9 cellular contexts compared by ENCODE assay signal in genomic region chr2:237603718-237604362, GRCh38.
DNase-seq lines count a peak whose midpoint lies in the region; ATAC-seq and TF ChIP-seq lines count a peak whose summit lies in the region.
"Had no signal": no experiment of that assay in that cellular context is flagged by ENCODE, and none has a peak within 500 bp of the region (broad histone marks: within the 10 kb centered on the region; RNA-seq: fewer than 3 reads in every experiment).

No MANE protein-coding gene starts in this region.

- H3K27me3 ChIP-seq in NT2/D1 (ENCODE audit: insufficient read depth, insufficient read length): no peaks in the 10 kb centered on the region

- TF ChIP-seq CTCF in coronary artery (IDR thresholded peaks at IDR 0.05): no peak

- H3K9me3 Mint-ChIP-seq in activated naive CD4-positive, alpha-beta T cell treated with anti-CD3 and anti-CD28 coated beads, Interleukin-2, amount 50 U/mL, for 24 hours: no peaks in the 10 kb centered on the region

- H3K4me3 Mint-ChIP-seq in activated naive CD4-positive, alpha-beta T cell treated with anti-CD3 and anti-CD28 coated beads, Interleukin-2, amount 50 U/mL, for 24 hours: peak overlapping the region; percentile 72

- H3K27ac ChIP-seq in coronary artery: peak overlapping the region in 1 of 2 donors; percentile 53

- H3K9ac ChIP-seq in NT2/D1 (ENCODE audit: insufficient read length, low read depth): peak overlapping the region; percentile 53

- no peak overlapping the region for H3K4me3 ChIP-seq in NT2/D1 (ENCODE audit: insufficient read length, low read depth)
- no peak overlapping the region for H3K4me3 ChIP-seq in coronary artery
- H3K4me3 ChIP-seq: K562 had no signal

- no peaks in the 10 kb centered on the region for H3K27me3 Mint-ChIP-seq in activated naive CD4-positive, alpha-beta T cell treated with anti-CD3 and anti-CD28 coated beads, Interleukin-2, amount 50 U/mL, for 24 hours

- H3K9me3 ChIP-seq in NT2/D1 (ENCODE audit: insufficient read depth, low read length): peaks cover 13% of the 10 kb centered on the region; the same call in 1 of the 2 replicates

- H3K4me1 Mint-ChIP-seq in activated naive CD4-positive, alpha-beta T cell treated with anti-CD3 and anti-CD28 coated beads, Interleukin-2, amount 50 U/mL, for 24 hours: peaks cover 31% of the 10 kb centered on the region

- peak; percentile 58 for ATAC-seq in GM19438 (IDR thresholded peaks at IDR 0.05; ENCODE audit: low read depth, unreplicated experiment)
- ATAC-seq in HG03520 (IDR thresholded peaks at IDR 0.05; ENCODE audit: unreplicated experiment): no peak
- ATAC-seq: K562 had no signal

- no peaks in the 10 kb centered on the region for H3K36me3 Mint-ChIP-seq in activated naive CD4-positive, alpha-beta T cell treated with anti-CD3 and anti-CD28 coated beads, Interleukin-2, amount 50 U/mL, for 24 hours

- DNase-seq in NT2/D1 (ENCODE audit: low read depth, low spot score) (peak; percentile 68), iPS-NIHi7 (ENCODE audit: extremely low spot score) (peak; percentile 44), coronary artery (ENCODE audit: low spot score) (no peak), SIG-M5 treated with dmso at 0.1 percent for 504 hours (lab: John Stamatoyannopoulos, UW; ENCODE audit: unreplicated experiment) (no peak)
- peak; percentile 19 to 49 for DNase-seq in stimulated activated CD4-positive, alpha-beta T cell treated with anti-CD3 and anti-CD28 coated beads, Interleukin-2, amount 100 ng/mL, for 24 hours

- no peaks in the 10 kb centered on the region for H3K36me3 ChIP-seq in NT2/D1 (ENCODE audit: insufficient read depth, insufficient read length, low read length)

- H3K27ac Mint-ChIP-seq in activated naive CD4-positive, alpha-beta T cell treated with anti-CD3 and anti-CD28 coated beads, Interleukin-2, amount 50 U/mL, for 24 hours: peak overlapping the region; percentile 88

- H3K4me1 ChIP-seq in NT2/D1 (ENCODE audit: insufficient read depth, insufficient read length): peaks cover 16% of the 10 kb centered on the region

Comparison
In these comparisons a context has a peak if more than half of its experiments do, and no peak if none do; other contexts are left out.
1. DNase-seq: peak in NT2/D1 (single experiment), iPS-NIHi7 (single experiment) and stimulated activated CD4-positive, alpha-beta T cell treated with anti-CD3 and anti-CD28 coated beads, Interleukin-2, amount 100 ng/mL, for 24 hours (2 of 2); none in coronary artery (single experiment) and SIG-M5 treated with dmso at 0.1 percent for 504 hours (single experiment).